ENCODE assay signal across 21 cellular contexts in genomic region chr14:22668863-22669262, GRCh38. TPM values are rescaled to one million over a fixed set of nuclear protein-coding genes. Genes with fewer than 3 reads are reported as not detected.
"Had no signal": no experiment of that assay in that cellular context is flagged by ENCODE, and none has a peak within 500 bp of the region (broad histone marks: within the 10 kb centered on the region; RNA-seq: fewer than 3 reads in every experiment).

No MANE protein-coding gene starts in this region.

- H3K4me1 Mint-ChIP-seq: memory B cell had no signal

- DNase-seq: activated CD4-positive, alpha-beta memory T cell treated with anti-CD3 and anti-CD28 coated beads, Interleukin-2, amount 10 ng/mL, durations not matched to agents 7 days and 5 days; activated naive CD4-positive, alpha-beta T cell treated with Interleukin-2 at 50 U/mL for 16 hours; colonic mucosa; effector CD4-positive, alpha-beta T cell; esophagus squamous epithelium; foreskin keratinocyte; glutamatergic neuron; kidney glomerular epithelial cell; left ventricle myocardium superior; nucleus accumbens; stimulated activated CD4-positive, alpha-beta T cell treated with anti-CD3 and anti-CD28 coated beads, Interleukin-4, amount 100 ng/mL, for 4 hours; stimulated activated CD8-positive, alpha-beta memory T cell treated with anti-CD3 and anti-CD28 coated beads, Interleukin-4, amount 100 ng/mL, for 48 hours had no signal

- H3K9me3 Mint-ChIP-seq: natural killer cell treated with Interleukin-12 subunit alpha and Interleukin-12 subunit beta and Interleukin-15 and Interleukin-18, amount 100 ng/mL, for 72 hours; stimulated activated naive CD8-positive, alpha-beta T cell treated with anti-CD3 and anti-CD28 coated beads, Interleukin-15, Interleukin-2, amounts not matched to agents 100 ng/mL and 50 ng/mL, for 24 hours; type B pancreatic cell had no signal

- H3K36me3 Mint-ChIP-seq: memory B cell; natural killer cell treated with Interleukin-12 subunit alpha and Interleukin-12 subunit beta and Interleukin-15 and Interleukin-18, amount 100 ng/mL, for 72 hours; type B pancreatic cell had no signal

- H3K4me3 Mint-ChIP-seq: activated CD4-positive, alpha-beta memory T cell treated with anti-CD3 and anti-CD28 coated beads, Interleukin-2, amount 10 ng/mL, durations not matched to agents 7 days and 5 days; memory B cell; natural killer cell treated with Interleukin-12 subunit alpha and Interleukin-12 subunit beta and Interleukin-15 and Interleukin-18, amount 100 ng/mL, for 72 hours; stimulated activated naive CD8-positive, alpha-beta T cell treated with anti-CD3 and anti-CD28 coated beads, Interleukin-15, Interleukin-2, amounts not matched to agents 100 ng/mL and 50 ng/mL, for 24 hours; type B pancreatic cell had no signal

- H3K27me3 Mint-ChIP-seq: memory B cell, progenitor cell of endocrine pancreas had no signal

- H3K27ac Mint-ChIP-seq: activated CD4-positive, alpha-beta memory T cell treated with anti-CD3 and anti-CD28 coated beads, Interleukin-2, amount 10 ng/mL, durations not matched to agents 7 days and 5 days; memory B cell; natural killer cell treated with Interleukin-12 subunit alpha and Interleukin-12 subunit beta and Interleukin-15 and Interleukin-18, amount 100 ng/mL, for 72 hours; progenitor cell of endocrine pancreas; stimulated activated naive CD8-positive, alpha-beta T cell treated with anti-CD3 and anti-CD28 coated beads, Interleukin-15, Interleukin-2, amounts not matched to agents 100 ng/mL and 50 ng/mL, for 24 hours; type B pancreatic cell had no signal

RNA-seq across cellular contexts. Expression of gene OR6J1, which starts 24.7 kb away (rescaled TPM):
- total RNA-seq: activated CD4-positive, alpha-beta memory T cell treated with anti-CD3 and anti-CD28 coated beads, Interleukin-2, amount 10 ng/mL, durations not matched to agents 7 days and 5 days; cardiac septum; colonic mucosa; esophagus squamous epithelium; foreskin keratinocyte; left ventricle myocardium superior; natural killer cell treated with Interleukin-12 subunit alpha and Interleukin-12 subunit beta and Interleukin-15 and Interleukin-18, amount 100 ng/mL, for 72 hours; progenitor cell of endocrine pancreas; right atrium auricular region; suprapubic skin; T-helper 1 cell treated with Interleukin-12 subunit alpha and Interleukin-12 subunit beta and Interleukin-4 antibody, amounts not matched to agents 30 ng/mL and 1 ng/mL, for 36 hours had no signal
